21 cellular contexts compared by ENCODE assay signal in genomic region chr3:159751141-159751540, GRCh38.
"Had no signal": no experiment of that assay in that cellular context is flagged by ENCODE, and none has a peak within 500 bp of the region (broad histone marks: within the 10 kb centered on the region; RNA-seq: fewer than 3 reads in every experiment).

No MANE protein-coding gene starts in this region.

- H3K4me3 Mint-ChIP-seq: activated CD4-positive, alpha-beta T cell treated with anti-CD3 and anti-CD28 coated beads, Interleukin-2, amount 10 ng/mL, durations not matched to agents 24 days and 14 days; activated CD8-positive, alpha-beta T cell treated with anti-CD3 and anti-CD28 coated beads, Interleukin-2, amount 10 ng/mL, durations not matched to agents 7 days and 5 days; activated naive CD4-positive, alpha-beta T cell treated with anti-CD3 and anti-CD28 coated beads for 36 hours; activated T-cell treated with anti-CD3 and anti-CD28 coated beads, Interleukin-2, amount 50 U/mL, for 24 hours; stimulated activated naive CD8-positive, alpha-beta T cell treated with anti-CD3 and anti-CD28 coated beads, Interleukin-15, amount 100 ng/mL, for 72 hours had no signal

- DNase-seq: activated CD4-positive, alpha-beta T cell treated with anti-CD3 and anti-CD28 coated beads, Interleukin-2, amount 10 ng/mL, durations not matched to agents 24 days and 14 days; activated CD8-positive, alpha-beta T cell treated with anti-CD3 and anti-CD28 coated beads, Interleukin-2, amount 10 ng/mL, durations not matched to agents 7 days and 5 days; activated naive CD4-positive, alpha-beta T cell treated with anti-CD3 and anti-CD28 coated beads for 36 hours; activated T-cell treated with anti-CD3 and anti-CD28 coated beads, Interleukin-2, amount 50 U/mL, for 24 hours; dorsolateral prefrontal cortex; gastrocnemius medialis; head of caudate nucleus; left lung; midbrain; stimulated activated CD4-positive, alpha-beta T cell treated with anti-CD3 and anti-CD28 coated beads, Interleukin-15, amount 100 ng/mL, for 24 hours; stimulated activated CD4-positive, alpha-beta T cell treated with anti-CD3 and anti-CD28 coated beads, Interleukin-2, amount 100 ng/mL, for 48 hours; stimulated activated naive CD8-positive, alpha-beta T cell treated with anti-CD3 and anti-CD28 coated beads, Interleukin-15, amount 100 ng/mL, for 72 hours; T1000; transverse colon had no signal

- H3K4me1 Mint-ChIP-seq: activated CD4-positive, alpha-beta T cell treated with anti-CD3 and anti-CD28 coated beads, Interleukin-2, amount 10 ng/mL, durations not matched to agents 24 days and 14 days; stimulated activated naive CD8-positive, alpha-beta T cell treated with anti-CD3 and anti-CD28 coated beads, Interleukin-15, amount 100 ng/mL, for 72 hours had no signal

- H3K4me3 ChIP-seq: cardiac muscle cell, dorsolateral prefrontal cortex, gastrocnemius medialis, left lung, right atrium auricular region, skin epidermis, suprapubic skin, transverse colon, vagina had no signal

- H3K9me3 Mint-ChIP-seq: activated CD4-positive, alpha-beta T cell treated with anti-CD3 and anti-CD28 coated beads, Interleukin-2, amount 10 ng/mL, durations not matched to agents 24 days and 14 days; activated T-helper 2 cell treated with anti-CD3 and anti-CD28 coated beads, Interferon-gamma antibody, Interleukin-2, Interleukin-4, amounts not matched to agents 10 μg/mL and 5 μg/mL and 100 μg/mL, durations not matched to agents 14 hours and 24 hours and 36 hours had no signal

- H3K27ac Mint-ChIP-seq: activated CD4-positive, alpha-beta T cell treated with anti-CD3 and anti-CD28 coated beads, Interleukin-2, amount 10 ng/mL, durations not matched to agents 24 days and 14 days; activated CD8-positive, alpha-beta T cell treated with anti-CD3 and anti-CD28 coated beads, Interleukin-2, amount 10 ng/mL, durations not matched to agents 7 days and 5 days; activated naive CD4-positive, alpha-beta T cell treated with anti-CD3 and anti-CD28 coated beads for 36 hours; activated T-cell treated with anti-CD3 and anti-CD28 coated beads, Interleukin-2, amount 50 U/mL, for 24 hours; activated T-helper 2 cell treated with anti-CD3 and anti-CD28 coated beads, Interferon-gamma antibody, Interleukin-2, Interleukin-4, amounts not matched to agents 10 μg/mL and 5 μg/mL and 100 μg/mL, durations not matched to agents 14 hours and 24 hours and 36 hours; progenitor cell of endocrine pancreas; stimulated activated naive CD8-positive, alpha-beta T cell treated with anti-CD3 and anti-CD28 coated beads, Interleukin-15, amount 100 ng/mL, for 72 hours had no signal

- ATAC-seq: activated CD8-positive, alpha-beta T cell treated with anti-CD3 and anti-CD28 coated beads, Interleukin-2, amount 10 ng/mL, durations not matched to agents 7 days and 5 days; gastrocnemius medialis; left lung; stimulated activated naive CD8-positive, alpha-beta T cell treated with anti-CD3 and anti-CD28 coated beads, Interleukin-15, amount 100 ng/mL, for 72 hours had no signal

- H3K27me3 Mint-ChIP-seq: activated CD4-positive, alpha-beta T cell treated with anti-CD3 and anti-CD28 coated beads, Interleukin-2, amount 10 ng/mL, durations not matched to agents 24 days and 14 days; activated T-cell treated with anti-CD3 and anti-CD28 coated beads, Interleukin-2, amount 50 U/mL, for 24 hours; progenitor cell of endocrine pancreas; stimulated activated naive CD8-positive, alpha-beta T cell treated with anti-CD3 and anti-CD28 coated beads, Interleukin-15, amount 100 ng/mL, for 72 hours had no signal
